In the genomic region with DNA sequence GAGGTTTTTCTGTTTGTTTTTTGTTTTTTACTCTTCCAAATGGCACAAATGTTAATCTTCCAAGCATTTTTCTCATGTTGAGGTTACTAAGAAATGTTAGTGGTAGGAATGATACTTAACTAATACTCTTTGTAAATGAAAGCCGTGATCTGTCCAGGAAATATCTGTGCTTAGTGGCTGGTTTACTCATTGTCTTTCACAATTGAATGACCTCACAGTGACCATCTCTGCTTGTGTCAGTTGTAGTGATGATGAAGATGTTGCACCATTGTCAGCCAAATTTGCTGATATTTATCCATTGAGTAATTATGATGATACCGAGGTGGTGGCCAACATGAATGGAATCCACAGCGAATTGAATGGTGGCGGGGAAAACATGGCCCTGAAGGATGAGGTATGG, we compare ENCODE assay signal across 13 cellular contexts.
DNase-seq lines count a peak whose midpoint lies in the region; ATAC-seq, FAIRE-seq and TF ChIP-seq lines count a peak whose summit lies in the region.
"Had no signal": no experiment of that assay in that cellular context is flagged by ENCODE, and none has a peak within 500 bp of the region (broad histone marks: within the 10 kb centered on the region; RNA-seq: fewer than 3 reads in every experiment).

No MANE protein-coding gene starts in this region.

- FAIRE-seq in A549 (lab: Jason Lieb, UNC): no peak

- TF ChIP-seq EP300 in A549 (IDR thresholded peaks at IDR 0.05): no peak

- peak in 1 of 2 experiments; percentile 6 for DNase-seq in A549 (ENCODE audit: low read depth in 1 of 2, low spot score in 1 of 2)
- DNase-seq in HPDE6-E6E7 (ENCODE audit: extremely low spot score): peak; percentile 13
- peak; percentile 84 for DNase-seq in brain microvascular endothelial cell
- DNase-seq in hepatic stellate cell (ENCODE audit: low spot score): peak; percentile 35
- no peak for DNase-seq in NCI-H748 treated with DMSO at 0.1 percent for 48 hours (lab: John Stamatoyannopoulos, UW)
- DNase-seq in NCI-H146 (lab: John Stamatoyannopoulos, UW): no peak
- no peak for DNase-seq in iPS-NIHi11 (ENCODE audit: low spot score)
- no peak for DNase-seq in tibial artery
- DNase-seq: effector CD8-positive, alpha-beta T cell; naive thymus-derived CD8-positive, alpha-beta T cell; NCI-H2227 treated with DMSO at 0.1 percent for 48 hours; uterus had no signal

- TF ChIP-seq CTCF in A549 (IDR thresholded peaks at IDR 0.05) (no peak), brain microvascular endothelial cell (IDR thresholded peaks at IDR 0.05; ENCODE audit: low read depth, low read length, missing control alignments) (no peak), tibial artery (IDR thresholded peaks at IDR 0.05) (no peak)

- no peak overlapping the region for H3K4me2 ChIP-seq in A549

- intact Hi-C loops in tibial artery (cut with DNase I; ENCODE audit: low total_unique reads): no loop called here

- H3K4me3 ChIP-seq in A549 (no peak overlapping the region), brain microvascular endothelial cell (ENCODE audit: low read depth, low read length) (no peak overlapping the region), tibial artery (no peak overlapping the region)
- H3K4me3 ChIP-seq: uterus had no signal

- 68% methylated on average over 4 of the region's 4 CpGs for WGBS in A549 (ENCODE audit: missing lambda C conversion rate)

- TF ChIP-seq RAD21 in A549 (conservative IDR thresholded peaks at IDR 0.05 in 1 of 2, IDR thresholded peaks at IDR 0.05 in 1 of 2): no peak

- H3K27ac ChIP-seq in A549 (no peak overlapping the region), brain microvascular endothelial cell (peak overlapping the region; percentile 77), tibial artery (no peak overlapping the region)
- H3K27ac ChIP-seq: uterus had no signal

- CTCF ChIA-PET in A549 (lab: Yijun Ruan, JAX): no interaction called here

- POLR2A ChIA-PET in A549 (lab: Yijun Ruan, JAX): no interaction called here

- H3K9me3 ChIP-seq in A549: no peaks in the 10 kb centered on the region
- H3K9me3 ChIP-seq in tibial artery: no peaks in the 10 kb centered on the region
- H3K9me3 ChIP-seq: uterus had no signal

- in situ Hi-C loops in brain microvascular endothelial cell (cut with HindIII; ENCODE audit: low pct_ligation_motif_present, low sequenced_read_pairs): no loop called here

- TF ChIP-seq POLR2A in A549 (IDR thresholded peaks at IDR 0.05; ENCODE audit: low read length): no peak

- H3K27me3 ChIP-seq in brain microvascular endothelial cell (replicated peaks): no peaks in the 10 kb centered on the region
- H3K27me3 ChIP-seq in tibial artery: no peaks in the 10 kb centered on the region
- H3K27me3 ChIP-seq: uterus had no signal

- H3K36me3 ChIP-seq in brain microvascular endothelial cell (replicated peaks) (peaks cover 33% of the 10 kb centered on the region), tibial artery (peaks cover 34 to 46% (median 37%) of the 10 kb centered on the region in 3 donors)
- H3K36me3 ChIP-seq: uterus had no signal

- no peak for ATAC-seq in A549
- ATAC-seq: activated naive CD4-positive, alpha-beta T cell treated with anti-CD3 and anti-CD28 coated beads, Interleukin-2, amount 50 U/mL, for 72 hours; naive thymus-derived CD8-positive, alpha-beta T cell had no signal

- peaks cover 11% of the 10 kb centered on the region for H3K4me1 ChIP-seq in A549
- H3K4me1 ChIP-seq in tibial artery: peaks cover 0 to 51% (median 8%) of the 10 kb centered on the region in 4 donors

TF ChIP-seq in A549, 52 proteins besides CTCF, POLR2A, EP300 and RAD21:
- no peak for TF ChIP-seq NFE2L2 (conservative IDR thresholded peaks at IDR 0.05; ENCODE audit: low read length)
- no peak for TF ChIP-seq TFCP2L1 (CRISPR knock-in tag; IDR thresholded peaks at IDR 0.05)
- TF ChIP-seq ZFP36 (IDR thresholded peaks at IDR 0.05; ENCODE audit: borderline replicate concordance, partially characterized antibody): no peak
- no peak for TF ChIP-seq FOSL2 (IDR thresholded peaks at IDR 0.05)
- TF ChIP-seq FOSL2 (CRISPR knock-in tag; IDR thresholded peaks at IDR 0.05): 0 out of 2 replicates have a peak, but pooled peaks have one; percentile 13

Comparison
In these comparisons a context has a peak if more than half of its experiments do, and no peak if none do; other contexts are left out.
1. DNase-seq: peak in HPDE6-E6E7 (single experiment), brain microvascular endothelial cell (single experiment) and hepatic stellate cell (single experiment); none in NCI-H748 treated with DMSO at 0.1 percent for 48 hours (single experiment), NCI-H146 (single experiment), iPS-NIHi11 (single experiment) and tibial artery (0 of 2).